Comparison of ENCODE assay signal across 8 cellular contexts in the genomic region with DNA sequence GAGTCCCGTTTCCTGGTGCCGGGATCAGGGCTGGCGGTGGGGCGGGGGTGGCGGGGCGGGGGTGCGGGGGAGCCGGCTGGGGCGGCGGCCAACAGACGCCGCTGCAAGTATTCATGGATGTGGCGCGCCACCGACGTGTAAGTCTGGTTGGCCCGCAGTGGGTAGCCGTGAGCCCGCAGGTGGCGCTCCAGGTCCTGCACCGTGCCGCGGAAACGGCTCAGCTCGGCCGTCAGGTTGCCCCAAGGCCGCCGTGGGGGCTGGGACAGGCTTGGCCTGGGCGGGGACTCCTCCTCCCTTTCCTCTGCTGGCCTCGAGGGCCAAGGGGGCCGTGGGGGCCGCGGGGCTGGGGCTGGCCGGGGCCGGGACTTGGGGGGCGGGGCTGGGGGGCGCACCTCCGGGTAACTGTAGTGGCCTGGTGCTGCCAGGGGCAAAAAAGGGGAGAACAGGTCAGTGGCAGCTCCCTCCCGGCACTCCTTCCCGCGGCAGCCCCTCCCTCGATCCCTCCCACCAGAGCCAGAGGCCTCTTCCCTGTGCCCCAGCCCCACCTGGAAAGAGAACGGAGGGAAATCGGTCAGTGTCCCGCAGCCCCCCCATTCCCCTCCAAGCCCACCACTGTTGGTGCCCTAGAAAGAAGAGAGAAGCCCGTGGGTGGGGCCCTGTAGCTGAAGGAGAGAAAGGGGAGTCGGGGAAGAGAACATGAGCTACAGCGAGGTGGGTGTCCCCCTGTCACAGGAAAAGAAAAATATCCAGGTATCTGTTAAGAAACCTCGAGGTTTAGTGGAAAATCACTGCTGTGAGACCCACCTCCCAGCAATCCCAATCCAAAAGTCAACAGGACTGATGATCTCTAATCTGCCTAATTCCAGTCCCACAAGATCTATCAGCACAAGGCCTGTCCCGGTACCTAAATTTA. TPM values are rescaled to one million over a fixed set of nuclear protein-coding genes. Genes with fewer than 3 reads are reported as not detected.
A peak's percentile ranks its signal among the peaks of the same experiment; 100 is the strongest.
DNase-seq lines count a peak whose midpoint lies in the region; ATAC-seq, FAIRE-seq and TF ChIP-seq lines count a peak whose summit lies in the region.

No MANE protein-coding gene starts in this region.

- no peaks in the 10 kb centered on the region for H3K9me3 ChIP-seq in breast epithelium
- no peaks in the 10 kb centered on the region for H3K9me3 ChIP-seq in keratinocyte (ENCODE audit: control insufficient read depth, low read depth, low read length)

- peaks cover 13% of the 10 kb centered on the region for H3K27me3 Mint-ChIP-seq in WTC11 (ENCODE audit: low read depth)

- no peaks in the 10 kb centered on the region for H3K9me3 Mint-ChIP-seq in WTC11

- H3K4me3 ChIP-seq in breast epithelium (peak overlapping the region; percentile 8 to 44 (median 33)), keratinocyte (ENCODE audit: control insufficient read depth in 2 of 3, extremely low read depth in 1 of 3, insufficient read depth in 2 of 3, low read depth in 1 of 3, low read length in 3 of 3) (no peak overlapping the region)

- H3K4me1 Mint-ChIP-seq in WTC11, result peaks cover 16% of the 10 kb centered on the region

- POLR2A ChIA-PET in WTC11 (lab: Charles Lee), result no interaction called here

- no peak for TF ChIP-seq POLR2A in breast epithelium (IDR thresholded peaks at IDR 0.05)

- TF ChIP-seq CTCF in LNCAP (IDR thresholded peaks at IDR 0.05) (peak; percentile 43; the same call in 1 of the 2 replicates), WTC11 (IDR thresholded peaks at IDR 0.05) (0 out of 2 replicates have a peak, but pooled peaks have one; percentile 27), breast epithelium (IDR thresholded peaks at IDR 0.05) (peak in 1 of 3 donors; percentile 35), keratinocyte (optimal IDR thresholded peaks at IDR 0.05 in 1 of 3, IDR thresholded peaks at IDR 0.05 in 1 of 3, conservative IDR thresholded peaks at IDR 0.05 in 1 of 3; ENCODE audit: extremely low read depth in 1 of 3, insufficient read depth in 2 of 3, low read length in 3 of 3) (peak in 2 of 3 experiments; percentile 26 to 79)

- H3K9ac ChIP-seq in keratinocyte (ENCODE audit: control insufficient read depth, extremely low read depth, insufficient read depth, low read length), result no peak overlapping the region

- peak overlapping the region; percentile 53 for H3K4me3 Mint-ChIP-seq in WTC11

- H3K4me2 ChIP-seq in keratinocyte (ENCODE audit: control insufficient read depth, extremely low read depth, insufficient read depth, low read depth, low read length), result no peak overlapping the region

- no peaks in the 10 kb centered on the region for H4K20me1 ChIP-seq in keratinocyte (ENCODE audit: control insufficient read depth, extremely low read depth, insufficient read depth, low read length)

- CTCF ChIA-PET in WTC11 (lab: Charles Lee), result interaction anchor here (0.5 to 3.3 kb wide), 24 partner anchors 9 to 990 kb away, joined by 3 to 38 read pairs (median 4); a partner anchor contains a TSS

- peak; percentile 94 for ATAC-seq in WTC11
- ATAC-seq in HG03442 (IDR thresholded peaks at IDR 0.05; ENCODE audit: unreplicated experiment), result no peak

- H3K79me2 ChIP-seq in keratinocyte (ENCODE audit: control insufficient read depth, insufficient read depth, low read length), result no peaks in the 10 kb centered on the region

- H3K36me3 Mint-ChIP-seq in WTC11, result no peaks in the 10 kb centered on the region

- H2AFZ ChIP-seq in keratinocyte (ENCODE audit: control insufficient read depth, low read length), result no peak overlapping the region

- intact Hi-C loops in breast epithelium (cut with DNase I; ENCODE audit: low total_unique reads), result no loop called here

- FAIRE-seq in keratinocyte (lab: Jason Lieb, UNC), result no peak

- peak overlapping the region; percentile 67 to 94 for H3K27ac ChIP-seq in breast epithelium
- no peak overlapping the region for H3K27ac ChIP-seq in keratinocyte (ENCODE audit: control insufficient read depth, insufficient read depth, low read length)

- H3K4me1 ChIP-seq in breast epithelium, result no peaks in the 10 kb centered on the region
- H3K4me1 ChIP-seq in keratinocyte (ENCODE audit: control insufficient read depth, extremely low read depth, insufficient read depth, low read length), result peaks cover 8% of the 10 kb centered on the region

- peak; percentile 55 for DNase-seq in CD1c-positive myeloid dendritic cell (ENCODE audit: extremely low spot score)
- peak; percentile 93 for DNase-seq in WTC11 (ENCODE audit: low spot score)
- peak; percentile 56 to 83 for DNase-seq in breast epithelium (ENCODE audit: low spot score in 2 of 2)
- peak; percentile 38 for DNase-seq in keratinocyte (ENCODE audit: low read depth, low spot score)
- peak; percentile 38 to 52 (median 47) for DNase-seq in stimulated activated CD4-positive, alpha-beta T cell treated with anti-CD3 and anti-CD28 coated beads, TNF-alpha, amount 100 ng/mL, for 4 hours (ENCODE audit: low read depth in 3 of 3)
- no peak for DNase-seq in NCI-H2107 treated with DMSO at 0.1 percent for 48 hours (lab: John Stamatoyannopoulos, UW; ENCODE audit: unreplicated experiment)

- no peaks in the 10 kb centered on the region for H3K36me3 ChIP-seq in breast epithelium
- no peaks in the 10 kb centered on the region for H3K36me3 ChIP-seq in keratinocyte (ENCODE audit: control insufficient read depth in 2 of 2, extremely low read depth in 1 of 2, insufficient read depth in 2 of 2, low read length in 2 of 2)

- H3K27me3 ChIP-seq in breast epithelium, result no peaks in the 10 kb centered on the region
- peaks cover 22% of the 10 kb centered on the region for H3K27me3 ChIP-seq in keratinocyte (ENCODE audit: control insufficient read depth, extremely low read depth, insufficient read depth, low read length)

- H3K27ac Mint-ChIP-seq in WTC11, result no peak overlapping the region

- no peaks in the 10 kb centered on the region for H3K9me1 ChIP-seq in keratinocyte (ENCODE audit: control insufficient read depth, extremely low read depth, insufficient read depth, low read length)

- dilution Hi-C loops in keratinocyte (cut with MboI; ENCODE audit: extremely low pct_ligation_motif_present, low sequenced_read_pairs), result no loop called here

TF ChIP-seq in WTC11, 78 proteins besides CTCF, POLR2A, EP300 and RAD21 (continues in another document):
- TF ChIP-seq, protein P1, sequence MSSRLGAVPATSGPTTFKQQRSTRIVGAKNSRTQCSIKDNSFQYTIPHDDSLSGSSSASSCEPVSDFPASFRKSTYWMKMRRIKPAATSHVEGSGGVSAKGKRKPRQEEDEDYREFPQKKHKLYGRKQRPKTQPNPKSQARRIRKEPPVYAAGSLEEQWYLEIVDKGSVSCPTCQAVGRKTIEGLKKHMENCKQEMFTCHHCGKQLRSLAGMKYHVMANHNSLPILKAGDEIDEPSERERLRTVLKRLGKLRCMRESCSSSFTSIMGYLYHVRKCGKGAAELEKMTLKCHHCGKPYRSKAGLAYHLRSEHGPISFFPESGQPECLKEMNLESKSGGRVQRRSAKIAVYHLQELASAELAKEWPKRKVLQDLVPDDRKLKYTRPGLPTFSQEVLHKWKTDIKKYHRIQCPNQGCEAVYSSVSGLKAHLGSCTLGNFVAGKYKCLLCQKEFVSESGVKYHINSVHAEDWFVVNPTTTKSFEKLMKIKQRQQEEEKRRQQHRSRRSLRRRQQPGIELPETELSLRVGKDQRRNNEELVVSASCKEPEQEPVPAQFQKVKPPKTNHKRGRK (CRISPR knock-in tag; IDR thresholded peaks at IDR 0.05; ENCODE audit: borderline replicate concordance), result no peak

RNA-seq across cellular contexts. Expression of a gene that starts 21.3 kb away (rescaled TPM):
- total RNA-seq in WTC11 (2021), result 6.4 to 10.9 TPM (median 9.0 TPM) in 3 replicates
- total RNA-seq in breast epithelium, result 100 to 1,000 TPM in 1 of 3 donors, 10 to 100 TPM in 2; 32.9 to 109 (median 89.8) TPM
- 0.02 to 0.25 TPM (median 0.06 TPM) in 3 replicates for polyA plus RNA-seq in keratinocyte
- polyA plus RNA-seq in keratinocyte (2011; ENCODE audit: low read depth), result 1.2 TPM
- 0.01 TPM in 2 replicates for polyA plus RNA-seq in keratinocyte (2011; cell fraction: cytosol; rRNA removed)
- 0.22 and 0.29 TPM in 2 replicates for polyA plus RNA-seq in keratinocyte (2011; cell fraction: nucleus; rRNA removed)
- 0.17 and 1.5 TPM in 2 replicates for polyA plus RNA-seq in keratinocyte (2012; ENCODE audit: low replicate concordance)
- under 0.01 to 0.43 TPM (median 0.30 TPM) in 3 replicates for polyA minus RNA-seq in keratinocyte
- not detected for polyA minus RNA-seq in keratinocyte (2011; cell fraction: cytosol; rRNA and poly(A)+ RNA removed)
- 0.39 and 0.95 TPM in 2 replicates for polyA minus RNA-seq in keratinocyte (2011; cell fraction: nucleus; rRNA and poly(A)+ RNA removed)

RNA-seq across cellular contexts. Expression of a gene that starts 40.2 kb away (rescaled TPM):
- total RNA-seq in WTC11 (2021), result 46.1 to 49.1 TPM (median 47.5 TPM) in 3 replicates
- total RNA-seq in breast epithelium, result 10 to 100 TPM; 37.0 to 44.8 (median 43.6) TPM
- polyA plus RNA-seq in keratinocyte, result 30.4 to 51.2 TPM (median 37.9 TPM) in 3 replicates
- 35.1 TPM for polyA plus RNA-seq in keratinocyte (2011; ENCODE audit: low read depth)
- 23.5 and 24.3 TPM in 2 replicates for polyA plus RNA-seq in keratinocyte (2011; cell fraction: cytosol; rRNA removed)
- 132 and 149 TPM in 2 replicates for polyA plus RNA-seq in keratinocyte (2011; cell fraction: nucleus; rRNA removed)
- polyA plus RNA-seq in keratinocyte (2012; ENCODE audit: low replicate concordance), result 46.0 and 46.4 TPM in 2 replicates
- polyA minus RNA-seq in keratinocyte, result 29.9 to 82.1 TPM (median 35.2 TPM) in 3 replicates
- polyA minus RNA-seq in keratinocyte (2011; cell fraction: cytosol; rRNA and poly(A)+ RNA removed), result 23.4 TPM
- polyA minus RNA-seq in keratinocyte (2011; cell fraction: nucleus; rRNA and poly(A)+ RNA removed), result 42.1 and 71.6 TPM in 2 replicates

RNA-seq across cellular contexts. Expression of a gene that starts 42.3 kb away (rescaled TPM):
- total RNA-seq in WTC11 (2021) (8.2 to 9.0 TPM (median 8.4 TPM) in 3 replicates), breast epithelium (1 to 10 TPM; 2.6 to 4.1 (median 2.7) TPM)
- 4.2 to 5.6 TPM (median 4.9 TPM) in 3 replicates for polyA plus RNA-seq in keratinocyte
- polyA plus RNA-seq in keratinocyte (2011; ENCODE audit: low read depth), result 1.9 TPM
- 2.7 and 3.7 TPM in 2 replicates for polyA plus RNA-seq in keratinocyte (2011; cell fraction: cytosol; rRNA removed)
- 4.7 and 5.5 TPM in 2 replicates for polyA plus RNA-seq in keratinocyte (2011; cell fraction: nucleus; rRNA removed)
- 5.9 and 8.6 TPM in 2 replicates for polyA plus RNA-seq in keratinocyte (2012; ENCODE audit: low replicate concordance)
- 2.2 to 6.9 TPM (median 3.8 TPM) in 3 replicates for polyA minus RNA-seq in keratinocyte
- polyA minus RNA-seq in keratinocyte (2011; cell fraction: cytosol; rRNA and poly(A)+ RNA removed), result 1.9 TPM
- polyA minus RNA-seq in keratinocyte (2011; cell fraction: nucleus; rRNA and poly(A)+ RNA removed), result 0.93 and 1.8 TPM in 2 replicates

RNA-seq across cellular contexts. Expression of a gene that starts 49.6 kb away (rescaled TPM):
- 1.2 to 1.5 TPM (median 1.4 TPM) in 3 replicates for total RNA-seq in WTC11 (2021)
- 10 to 100 TPM in 1 of 3 donors, 1 to 10 TPM in 1, not detected in 1; 1.6 to 14.1 TPM for total RNA-seq in breast epithelium
- polyA plus RNA-seq in keratinocyte, result 0.04 to 0.05 TPM in 2 of 3 replicates, not detected in the other
- not detected for polyA plus RNA-seq in keratinocyte (2011; ENCODE audit: low read depth)
- polyA plus RNA-seq in keratinocyte (2011; cell fraction: cytosol; rRNA removed), result not detected in 2 replicates
- 0.05 and 0.35 TPM in 2 replicates for polyA plus RNA-seq in keratinocyte (2011; cell fraction: nucleus; rRNA removed)
- polyA plus RNA-seq in keratinocyte (2012; ENCODE audit: low replicate concordance), result 0.11 TPM in 1 of 2 replicates, not detected in the other
- polyA minus RNA-seq in keratinocyte, result 0.07 to 1.2 TPM in 2 of 3 replicates, not detected in the other
- polyA minus RNA-seq in keratinocyte (2011; cell fraction: cytosol; rRNA and poly(A)+ RNA removed), result not detected
- polyA minus RNA-seq in keratinocyte (2011; cell fraction: nucleus; rRNA and poly(A)+ RNA removed), result not detected in 2 replicates

Comparison
In these comparisons a context has a peak if more than half of its experiments do, and no peak if none do; other contexts are left out.
1. H3K4me3 ChIP-seq: peak in breast epithelium (3 of 3); none in keratinocyte (0 of 3).